In the genomic region with DNA sequence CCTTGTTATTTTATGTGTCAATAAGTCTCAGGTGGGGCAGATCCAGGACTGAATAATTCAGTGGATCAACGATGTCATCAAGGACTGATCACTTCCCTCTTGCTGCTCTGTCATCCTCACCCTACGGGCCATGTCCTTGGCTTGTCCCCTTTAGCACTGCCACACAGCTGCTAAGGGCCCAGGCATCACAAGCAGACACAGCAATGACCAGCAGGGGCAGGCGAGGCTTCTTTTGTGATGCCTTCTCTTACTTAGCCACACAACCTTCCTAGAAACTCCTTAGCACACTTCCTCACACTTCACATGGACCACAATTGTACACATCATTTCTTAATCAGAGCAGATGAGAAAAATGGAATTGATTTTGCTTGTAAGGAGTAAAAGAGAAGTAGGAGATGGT, we compare ENCODE assay signal across 10 cellular contexts.
A peak's percentile ranks its signal among the peaks of the same experiment; 100 is the strongest.
DNase-seq lines count a peak whose midpoint lies in the region; ATAC-seq and TF ChIP-seq lines count a peak whose summit lies in the region.
"Had no signal": no experiment of that assay in that cellular context is flagged by ENCODE, and none has a peak within 500 bp of the region (broad histone marks: within the 10 kb centered on the region; RNA-seq: fewer than 3 reads in every experiment).

No MANE protein-coding gene starts in this region.

- no peaks in the 10 kb centered on the region for H3K4me1 ChIP-seq in Panc1 (ENCODE audit: control insufficient read depth, insufficient read depth, low read length)

- H3K27me3 Mint-ChIP-seq in natural killer cell treated with Interleukin-12 subunit alpha and Interleukin-12 subunit beta and Interleukin-15 and Interleukin-18, amount 100 ng/mL, for 72 hours = no peaks in the 10 kb centered on the region

- BruUV-seq in Panc1 (replicated peaks; lab: Mats Ljungman, UMichigan) = no TSS peak

- H3K4me3 Mint-ChIP-seq in natural killer cell treated with Interleukin-12 subunit alpha and Interleukin-12 subunit beta and Interleukin-15 and Interleukin-18, amount 100 ng/mL, for 72 hours = no peak overlapping the region
- H3K4me3 Mint-ChIP-seq: activated T-helper 17 cell treated with anti-CD3 and anti-CD28 coated beads, Interleukin-2, amount 50 U/mL, for 72 hours had no signal

- no peaks in the 10 kb centered on the region for H3K36me3 Mint-ChIP-seq in natural killer cell treated with Interleukin-12 subunit alpha and Interleukin-12 subunit beta and Interleukin-15 and Interleukin-18, amount 100 ng/mL, for 72 hours

- POLR2A ChIA-PET in BJ (lab: Charles Lee) (no interaction called here), Panc1 (lab: Charles Lee) (interaction anchor here (0.5 kb wide), 1 partner anchor 233 kb away, joined by 5 read pairs; no protein-coding TSS in a partner anchor)

- CTCF ChIA-PET in BJ (lab: Yijun Ruan, JAX) (no interaction called here), Panc1 (lab: Charles Lee) (no interaction called here)

- in situ Hi-C loops in Panc1 (cut with HindIII; ENCODE audit: low pct_unique_long_range_greater_than_20kb, low sequenced_read_pairs) (no loop called here), GM13976 (cut with MboI; ENCODE audit: low sequenced_read_pairs, unreplicated experiment) (no loop called here)

- H3K9me3 ChIP-seq in Panc1 (ENCODE audit: control insufficient read depth, insufficient read depth, low read depth, low read length) = no peaks in the 10 kb centered on the region

- H3K27me3 ChIP-seq in BJ (ENCODE audit: control insufficient read depth, insufficient read depth, low read length) (no peaks in the 10 kb centered on the region), Panc1 (ENCODE audit: control insufficient read depth, insufficient read depth, low read length) (no peaks in the 10 kb centered on the region; the same call in 1 of the 2 replicates)

- H3K4me3 ChIP-seq in BJ (ENCODE audit: low read depth, low read length) (no peak overlapping the region), Panc1 (ENCODE audit: low read depth in 2 of 2, low read length in 2 of 2) (no peak overlapping the region)

- H3K4me1 Mint-ChIP-seq in natural killer cell treated with Interleukin-12 subunit alpha and Interleukin-12 subunit beta and Interleukin-15 and Interleukin-18, amount 100 ng/mL, for 72 hours (ENCODE audit: low read depth in 2 of 2) = no peaks in the 10 kb centered on the region
- H3K4me1 Mint-ChIP-seq: activated T-helper 17 cell treated with anti-CD3 and anti-CD28 coated beads, Interleukin-2, amount 50 U/mL, for 72 hours had no signal

- H3K27ac ChIP-seq in Panc1 (ENCODE audit: low read length) = no peak overlapping the region

- TF ChIP-seq CTCF in BJ (IDR thresholded peaks at IDR 0.05; ENCODE audit: insufficient read depth, low read depth, low read length) = 0 out of 2 replicates have a peak, but pooled peaks have one; percentile 16
- peak; percentile 69 for TF ChIP-seq CTCF in Panc1 (IDR thresholded peaks at IDR 0.05)
- no peak for TF ChIP-seq CTCF in GM13976 (IDR thresholded peaks at IDR 0.05; ENCODE audit: borderline replicate concordance, control extremely low read depth, extremely low read depth, insufficient read depth, missing control alignments)

- H3K9me3 Mint-ChIP-seq in natural killer cell treated with Interleukin-12 subunit alpha and Interleukin-12 subunit beta and Interleukin-15 and Interleukin-18, amount 100 ng/mL, for 72 hours = peaks cover 17% of the 10 kb centered on the region
- H3K9me3 Mint-ChIP-seq: activated T-helper 17 cell treated with anti-CD3 and anti-CD28 coated beads, Interleukin-2, amount 50 U/mL, for 72 hours had no signal

- H3K27ac Mint-ChIP-seq in natural killer cell treated with Interleukin-12 subunit alpha and Interleukin-12 subunit beta and Interleukin-15 and Interleukin-18, amount 100 ng/mL, for 72 hours = no peak overlapping the region
- H3K27ac Mint-ChIP-seq: activated T-helper 17 cell treated with anti-CD3 and anti-CD28 coated beads, Interleukin-2, amount 50 U/mL, for 72 hours had no signal

- intact Hi-C loops in Panc1 (cut with micrococcal nuclease; ENCODE audit: unreplicated experiment) = no loop called here

- H3K36me3 ChIP-seq in BJ (ENCODE audit: control insufficient read depth, insufficient read depth, low read length) (no peaks in the 10 kb centered on the region), Panc1 (ENCODE audit: control insufficient read depth, insufficient read depth, low read length) (no peaks in the 10 kb centered on the region)

- ATAC-seq in GM21360 (IDR thresholded peaks at IDR 0.05; ENCODE audit: unreplicated experiment) (peak; percentile 57), Panc1 (peak; percentile 89), HG03097 (IDR thresholded peaks at IDR 0.05; ENCODE audit: low FRiP score, unreplicated experiment) (no peak)
- ATAC-seq in natural killer cell treated with Interleukin-12 subunit alpha and Interleukin-12 subunit beta and Interleukin-15 and Interleukin-18, amount 100 ng/mL, for 72 hours = no peak
- ATAC-seq: activated T-helper 17 cell treated with anti-CD3 and anti-CD28 coated beads, Interleukin-2, amount 50 U/mL, for 72 hours had no signal

- DNase-seq in BJ (ENCODE audit: low read depth) = no peak
- no peak for DNase-seq in Panc1 (ENCODE audit: low read depth, low spot score)
- peak; percentile 52 for DNase-seq in iPS-NIHi11 (ENCODE audit: low spot score)
- DNase-seq in GM13976 (ENCODE audit: low spot score) = no peak
- no peak for DNase-seq in natural killer cell treated with Interleukin-12 subunit alpha and Interleukin-12 subunit beta and Interleukin-15 and Interleukin-18, amount 100 ng/mL, for 72 hours (ENCODE audit: low spot score)
- DNase-seq in NCI-H1694 treated with DMSO at 0.1 percent for 48 hours (lab: John Stamatoyannopoulos, UW) = no peak
- DNase-seq: NCI-H2171 had no signal

Comparison
In these comparisons a context has a peak if more than half of its experiments do, and no peak if none do; other contexts are left out.
1. ATAC-seq: peak in GM21360 (single experiment) and Panc1 (single experiment); none in HG03097 (single experiment) and natural killer cell treated with Interleukin-12 subunit alpha and Interleukin-12 subunit beta and Interleukin-15 and Interleukin-18, amount 100 ng/mL, for 72 hours (0 of 2).